8 cellular contexts compared by ENCODE assay signal in genomic region chr2:55827430-55827829, GRCh38.
DNase-seq lines count a peak whose midpoint lies in the region; ATAC-seq, FAIRE-seq and TF ChIP-seq lines count a peak whose summit lies in the region.
"Not testable (repeated sequence)": the region's sequence is repeated elsewhere in the genome, so short reads cannot be mapped to it uniquely, and the experiment has no call there.

No MANE protein-coding gene starts in this region.

- WGBS in mesenchymal stem cell: 100% methylated on average over 2 of the region's 2 CpGs

- not testable (repeated sequence) for H3K18ac ChIP-seq in mesenchymal stem cell (ENCODE audit: low read depth in 1 of 2, low read length in 2 of 2)

- not testable (repeated sequence) for H3K36me3 Mint-ChIP-seq in WTC11

- not testable (repeated sequence) for H3K9ac ChIP-seq in HCT116 (ENCODE audit: low read length); PC-3 (ENCODE audit: low read length); mesenchymal stem cell (ENCODE audit: low read length)

- not testable (repeated sequence) for H3K23ac ChIP-seq in mesenchymal stem cell (ENCODE audit: low read length in 2 of 2)

- not testable (repeated sequence) for H2BK12ac ChIP-seq in mesenchymal stem cell (ENCODE audit: low read length in 2 of 2)

- not testable (repeated sequence) for H3K4me2 ChIP-seq in HCT116 (ENCODE audit: low read length); mesenchymal stem cell (ENCODE audit: low read length, poor library complexity, severe bottlenecking)
- peak overlapping the region; percentile 29 for H3K4me2 ChIP-seq in PC-3 (ENCODE audit: low read length)

- RAD21 ChIA-PET in HCT116 (lab: Charles Lee; ENCODE audit: low non-redundant PET in 1 of 2, low total read pairs in 2 of 2, uncharacterized antibody in 2 of 2, unreplicated experiment in 2 of 2): not testable (repeated sequence)

- DNase-seq in A172 (ENCODE audit: low spot score) (peak; percentile 42), Daoy (ENCODE audit: low read depth) (peak; percentile 37), HCT116 (ENCODE audit: low read depth, low spot score) (peak; percentile 27), PC-3 (peak; percentile 80), bronchial epithelial cell (ENCODE audit: low read depth) (peak; percentile 58), fibroblast of villous mesenchyme (ENCODE audit: low read depth) (peak; percentile 62), mesenchymal stem cell (peak; percentile 39)
- not testable (repeated sequence) for DNase-seq in WTC11 (ENCODE audit: low spot score)

- H3K9me3 ChIP-seq in HCT116 (ENCODE audit: control insufficient read depth in 1 of 2, insufficient read depth in 1 of 2, low read depth in 1 of 2, low read length in 2 of 2); PC-3 (ENCODE audit: low read length); mesenchymal stem cell (ENCODE audit: control insufficient read depth, low read length): not testable (repeated sequence)

- not testable (repeated sequence) for H3K4me1 ChIP-seq in HCT116 (ENCODE audit: control insufficient read depth in 1 of 2, insufficient read depth in 2 of 2, low read length in 2 of 2); mesenchymal stem cell (ENCODE audit: control insufficient read depth, insufficient read depth, low read depth, low read length)
- H3K4me1 ChIP-seq in PC-3 (ENCODE audit: insufficient read depth, low read length): peaks cover 16% of the 10 kb centered on the region

- not testable (repeated sequence) for FAIRE-seq in bronchial epithelial cell (lab: Jason Lieb, UNC)

- not testable (repeated sequence) for H3K14ac ChIP-seq in mesenchymal stem cell (ENCODE audit: low read length in 2 of 2)

- H3K9me2 ChIP-seq in HCT116 (ENCODE audit: insufficient read depth); PC-3 (replicated peaks; ENCODE audit: low read length): not testable (repeated sequence)

- H3K27ac ChIP-seq in HCT116 (ENCODE audit: low read depth, low read length); mesenchymal stem cell (ENCODE audit: low read length, poor library complexity, severe bottlenecking): not testable (repeated sequence)
- peak overlapping the region; percentile 36 for H3K27ac ChIP-seq in PC-3 (ENCODE audit: low read length)

- H3K27me3 ChIP-seq in HCT116 (ENCODE audit: insufficient read depth, low read length); PC-3 (ENCODE audit: low read length); bronchial epithelial cell (ENCODE audit: control insufficient read depth, insufficient read depth, low read length); mesenchymal stem cell (ENCODE audit: control insufficient read depth in 1 of 2, insufficient read depth in 1 of 2, low read length in 2 of 2): not testable (repeated sequence)

- TF ChIP-seq CTCF in HCT116 (IDR thresholded peaks at IDR 0.05 in 2 of 3, conservative IDR thresholded peaks at IDR 0.05 in 1 of 3; ENCODE audit: borderline replicate concordance in 1 of 3, insufficient read depth in 1 of 3, low read depth in 2 of 3, low read length in 2 of 3); PC-3 (conservative IDR thresholded peaks at IDR 0.05; ENCODE audit: low read depth, low read length); WTC11 (IDR thresholded peaks at IDR 0.05); bronchial epithelial cell (IDR thresholded peaks at IDR 0.05; ENCODE audit: insufficient read depth, low read length, severe bottlenecking); fibroblast of villous mesenchyme (IDR thresholded peaks at IDR 0.05; ENCODE audit: insufficient read depth, low read depth, low read length): not testable (repeated sequence)

- H3K4me3 ChIP-seq in HCT116 (replicated peaks in 1 of 2; ENCODE audit: low read depth in 1 of 2, low read length in 2 of 2); PC-3 (ENCODE audit: low read length); bronchial epithelial cell (ENCODE audit: low read depth, low read length); fibroblast of villous mesenchyme (ENCODE audit: low read depth, low read length); mesenchymal stem cell (ENCODE audit: insufficient read depth in 1 of 2, low read depth in 1 of 2, low read length in 2 of 2): not testable (repeated sequence)

- peak; percentile 78 for ATAC-seq in HCT116
- ATAC-seq in PC-3: peak; percentile 73
- ATAC-seq in WTC11: peak; percentile 28; the same call in 1 of the 2 replicates

- not testable (repeated sequence) for H3K4me3 Mint-ChIP-seq in WTC11

- H3F3A ChIP-seq in PC-3 (ENCODE audit: low read length, unreplicated experiment): not testable (repeated sequence)

- H4K20me1 ChIP-seq in HCT116 (ENCODE audit: insufficient read depth); PC-3 (ENCODE audit: low read length): not testable (repeated sequence)

- H3K79me1 ChIP-seq in mesenchymal stem cell (replicated peaks; ENCODE audit: low read length, poor library complexity, severe bottlenecking): not testable (repeated sequence)

- not testable (repeated sequence) for H2BK120ac ChIP-seq in mesenchymal stem cell (ENCODE audit: low read depth, low read length)

- not testable (repeated sequence) for BruUV-seq in HCT116 (replicated peaks; lab: Mats Ljungman, UMichigan); PC-3 (replicated peaks; lab: Mats Ljungman, UMichigan)

- H2AFZ ChIP-seq in HCT116 (ENCODE audit: low read depth, low read length, poor library complexity, severe bottlenecking); PC-3 (ENCODE audit: low read length); mesenchymal stem cell (ENCODE audit: low read depth, low read length): not testable (repeated sequence)

- intact Hi-C loops in HCT116 (cut with micrococcal nuclease); PC-3 (cut with micrococcal nuclease): not testable (repeated sequence)

- not testable (repeated sequence) for H4K91ac ChIP-seq in mesenchymal stem cell (ENCODE audit: low read length)

- POLR2A ChIA-PET in HCT116 (lab: Charles Lee): interaction anchor here (0.7 kb wide), 2 partner anchors 58 to 716 kb away, joined by 4 to 5 read pairs; no protein-coding TSS in a partner anchor
- POLR2A ChIA-PET in PC-3 (lab: Charles Lee; ENCODE audit: unreplicated experiment); WTC11 (lab: Charles Lee): not testable (repeated sequence)

- not testable (repeated sequence) for H4K8ac ChIP-seq in mesenchymal stem cell (ENCODE audit: low read length)

- not testable (repeated sequence) for H3K27me3 Mint-ChIP-seq in WTC11 (ENCODE audit: low read depth)

- TF ChIP-seq POLR2A in HCT116 (IDR thresholded peaks at IDR 0.05; ENCODE audit: borderline replicate concordance, extremely low read depth, insufficient read depth, insufficient read length): not testable (repeated sequence)

- peaks cover 19% of the 10 kb centered on the region for H3K4me1 Mint-ChIP-seq in WTC11

- not testable (repeated sequence) for H2AK5ac ChIP-seq in mesenchymal stem cell (ENCODE audit: low read length, severe bottlenecking)

- CTCF ChIA-PET in HCT116 (lab: Charles Lee); PC-3 (lab: Charles Lee); WTC11 (lab: Charles Lee): not testable (repeated sequence)

- H3K36me3 ChIP-seq in HCT116 (ENCODE audit: control insufficient read depth in 1 of 2, insufficient read depth in 2 of 2, low read length in 2 of 2); PC-3 (ENCODE audit: low read depth, low read length); bronchial epithelial cell (ENCODE audit: control insufficient read depth, insufficient read depth, low read length); mesenchymal stem cell (ENCODE audit: control insufficient read depth in 1 of 2, insufficient read depth in 2 of 2, low read depth in 1 of 2, low read length in 2 of 2): not testable (repeated sequence)

- H3K27ac Mint-ChIP-seq in WTC11: not testable (repeated sequence)

- H3K9me3 Mint-ChIP-seq in WTC11: peaks cover 35% of the 10 kb centered on the region

- not testable (repeated sequence) for TF ChIP-seq RAD21 in HCT116 (IDR thresholded peaks at IDR 0.05; ENCODE audit: low read depth)

- H3K4ac ChIP-seq in mesenchymal stem cell (ENCODE audit: low read depth in 1 of 2, low read length in 2 of 2): not testable (repeated sequence)

- not testable (repeated sequence) for H3K79me2 ChIP-seq in HCT116 (ENCODE audit: insufficient read depth, low read length); PC-3 (ENCODE audit: low read length)

- not testable (repeated sequence) for H2BK5ac ChIP-seq in mesenchymal stem cell (ENCODE audit: low read depth, low read length, poor library complexity, severe bottlenecking)

- H2BK15ac ChIP-seq in mesenchymal stem cell (ENCODE audit: low read depth, poor library complexity, severe bottlenecking): not testable (repeated sequence)

TF ChIP-seq in HCT116, 20 proteins besides CTCF, POLR2A, EP300 and RAD21:
- TF ChIP-seq JUND (IDR thresholded peaks at IDR 0.05): 0 out of 2 replicates have a peak, but pooled peaks have one; percentile 18
- peak; percentile 38; the same call in 1 of the 2 replicates for TF ChIP-seq FOSL1 (IDR thresholded peaks at IDR 0.05; ENCODE audit: low read depth)
TF ChIP-seq in HCT116: peak in this region for 2; not testable (repeated sequence) for 18.

Comparison
In these comparisons a context has a peak if more than half of its experiments do, and no peak if none do; other contexts are left out.
1. ATAC-seq: peak in every context shown above with its lines; median percentile 78 in HCT116; 73 in PC-3; 28 in WTC11.